ENCODE assay signal across 23 cellular contexts in genomic region chr2:202196727-202197126, GRCh38.
"Had no signal": no experiment of that assay in that cellular context is flagged by ENCODE, and none has a peak within 500 bp of the region (broad histone marks: within the 10 kb centered on the region; RNA-seq: fewer than 3 reads in every experiment).

No MANE protein-coding gene starts in this region.

- DNase-seq: activated CD4-positive, alpha-beta memory T cell treated with anti-CD3 and anti-CD28 coated beads, Interleukin-2, amount 10 ng/mL, durations not matched to agents 7 days and 5 days; activated CD4-positive, alpha-beta T cell treated with anti-CD3 and anti-CD28 coated beads for 36 hours; activated CD8-positive, alpha-beta memory T cell treated with anti-CD3 and anti-CD28 coated beads, Interleukin-2, amount 10 ng/mL, durations not matched to agents 7 days and 5 days; activated effector memory CD4-positive, alpha-beta T cell treated with Interleukin-2 at 50 U/mL for 16 hours; activated naive CD4-positive, alpha-beta T cell treated with anti-CD3 and anti-CD28 coated beads, Interleukin-2, amount 10 ng/mL, durations not matched to agents 7 days and 5 days; activated naive CD8-positive, alpha-beta T cell treated with anti-CD3 and anti-CD28 coated beads, Interleukin-2, amount 50 U/mL, for 24 hours; activated T-cell treated with anti-CD3 and anti-CD28 coated beads, Interleukin-2, amount 50 U/mL, for 24 hours; anterior cingulate cortex; brain microvascular endothelial cell; central memory CD4-positive, alpha-beta T cell; dorsolateral prefrontal cortex; foreskin melanocyte; head of caudate nucleus; right lobe of liver; stimulated activated CD4-positive, alpha-beta T cell treated with anti-CD3 and anti-CD28 coated beads, Interleukin-4, amount 100 ng/mL, for 24 hours; stomach; T-helper 9 cell had no signal

- H3K4me3 ChIP-seq: dorsolateral prefrontal cortex, lung, right lobe of liver, smooth muscle cell, stomach had no signal

- H3K36me3 ChIP-seq: brain microvascular endothelial cell, right lobe of liver had no signal

- H2AFZ ChIP-seq: parathyroid adenoma had no signal

- H3K36me3 Mint-ChIP-seq: activated CD8-positive, alpha-beta memory T cell treated with anti-CD3 and anti-CD28 coated beads, Interleukin-2, amount 10 ng/mL, durations not matched to agents 7 days and 5 days; natural killer cell treated with Interleukin-12 subunit alpha and Interleukin-12 subunit beta and Interleukin-15 and Interleukin-18, amount 100 ng/mL, for 72 hours; stimulated activated effector memory CD8-positive, alpha-beta T cell treated with anti-CD3 and anti-CD28 coated beads, Interleukin-12 subunit alpha, Interleukin-12 subunit beta, amount 100 ng/mL, for 72 hours had no signal

- H3K4me2 ChIP-seq: smooth muscle cell had no signal

- H3K79me2 ChIP-seq: parathyroid adenoma had no signal

- H3K4me3 Mint-ChIP-seq: activated CD4-positive, alpha-beta memory T cell treated with anti-CD3 and anti-CD28 coated beads, Interleukin-2, amount 10 ng/mL, durations not matched to agents 7 days and 5 days; activated CD4-positive, alpha-beta T cell treated with anti-CD3 and anti-CD28 coated beads for 36 hours; activated CD8-positive, alpha-beta memory T cell treated with anti-CD3 and anti-CD28 coated beads, Interleukin-2, amount 10 ng/mL, durations not matched to agents 7 days and 5 days; activated naive CD4-positive, alpha-beta T cell treated with anti-CD3 and anti-CD28 coated beads, Interleukin-2, amount 10 ng/mL, durations not matched to agents 7 days and 5 days; activated naive CD8-positive, alpha-beta T cell treated with anti-CD3 and anti-CD28 coated beads, Interleukin-2, amount 50 U/mL, for 24 hours; activated T-cell treated with anti-CD3 and anti-CD28 coated beads, Interleukin-2, amount 50 U/mL, for 24 hours; natural killer cell treated with Interleukin-12 subunit alpha and Interleukin-12 subunit beta and Interleukin-15 and Interleukin-18, amount 100 ng/mL, for 72 hours; stimulated activated effector memory CD8-positive, alpha-beta T cell treated with anti-CD3 and anti-CD28 coated beads, Interleukin-12 subunit alpha, Interleukin-12 subunit beta, amount 100 ng/mL, for 72 hours had no signal

- H3K27ac ChIP-seq: brain microvascular endothelial cell, dorsolateral prefrontal cortex, epithelial cell of prostate, parathyroid adenoma, right lobe of liver, stomach had no signal

- H3K27ac Mint-ChIP-seq: activated CD4-positive, alpha-beta memory T cell treated with anti-CD3 and anti-CD28 coated beads, Interleukin-2, amount 10 ng/mL, durations not matched to agents 7 days and 5 days; activated CD4-positive, alpha-beta T cell treated with anti-CD3 and anti-CD28 coated beads for 36 hours; activated CD8-positive, alpha-beta memory T cell treated with anti-CD3 and anti-CD28 coated beads, Interleukin-2, amount 10 ng/mL, durations not matched to agents 7 days and 5 days; activated naive CD4-positive, alpha-beta T cell treated with anti-CD3 and anti-CD28 coated beads, Interleukin-2, amount 10 ng/mL, durations not matched to agents 7 days and 5 days; activated naive CD8-positive, alpha-beta T cell treated with anti-CD3 and anti-CD28 coated beads, Interleukin-2, amount 50 U/mL, for 24 hours; activated T-cell treated with anti-CD3 and anti-CD28 coated beads, Interleukin-2, amount 50 U/mL, for 24 hours; natural killer cell treated with Interleukin-12 subunit alpha and Interleukin-12 subunit beta and Interleukin-15 and Interleukin-18, amount 100 ng/mL, for 72 hours; stimulated activated effector memory CD8-positive, alpha-beta T cell treated with anti-CD3 and anti-CD28 coated beads, Interleukin-12 subunit alpha, Interleukin-12 subunit beta, amount 100 ng/mL, for 72 hours had no signal

- H3K9me3 ChIP-seq: right lobe of liver, stomach had no signal

- H3K9ac ChIP-seq: parathyroid adenoma had no signal

- H3K4me1 ChIP-seq: parathyroid adenoma, stomach had no signal

- ATAC-seq: activated CD4-positive, alpha-beta T cell treated with anti-CD3 and anti-CD28 coated beads for 36 hours; activated CD8-positive, alpha-beta memory T cell treated with anti-CD3 and anti-CD28 coated beads, Interleukin-2, amount 10 ng/mL, durations not matched to agents 7 days and 5 days; activated naive CD8-positive, alpha-beta T cell treated with anti-CD3 and anti-CD28 coated beads, Interleukin-2, amount 50 U/mL, for 24 hours; natural killer cell treated with Interleukin-12 subunit alpha and Interleukin-12 subunit beta and Interleukin-15 and Interleukin-18, amount 100 ng/mL, for 72 hours; right lobe of liver; stimulated activated effector memory CD8-positive, alpha-beta T cell treated with anti-CD3 and anti-CD28 coated beads, Interleukin-12 subunit alpha, Interleukin-12 subunit beta, amount 100 ng/mL, for 72 hours had no signal

- H3K9me3 Mint-ChIP-seq: activated CD4-positive, alpha-beta memory T cell treated with anti-CD3 and anti-CD28 coated beads, Interleukin-2, amount 10 ng/mL, durations not matched to agents 7 days and 5 days; activated naive CD4-positive, alpha-beta T cell treated with anti-CD3 and anti-CD28 coated beads, Interleukin-2, amount 10 ng/mL, durations not matched to agents 7 days and 5 days; activated naive CD8-positive, alpha-beta T cell treated with anti-CD3 and anti-CD28 coated beads, Interleukin-2, amount 50 U/mL, for 24 hours; activated T-cell treated with anti-CD3 and anti-CD28 coated beads, Interleukin-2, amount 50 U/mL, for 24 hours; natural killer cell treated with Interleukin-12 subunit alpha and Interleukin-12 subunit beta and Interleukin-15 and Interleukin-18, amount 100 ng/mL, for 72 hours; stimulated activated effector memory CD8-positive, alpha-beta T cell treated with anti-CD3 and anti-CD28 coated beads, Interleukin-12 subunit alpha, Interleukin-12 subunit beta, amount 100 ng/mL, for 72 hours had no signal

- H3K27me3 ChIP-seq: brain microvascular endothelial cell, dorsolateral prefrontal cortex, right lobe of liver, stomach had no signal

- H3K27me3 Mint-ChIP-seq: activated CD4-positive, alpha-beta T cell treated with anti-CD3 and anti-CD28 coated beads for 36 hours had no signal

- H3K4me1 Mint-ChIP-seq: activated CD4-positive, alpha-beta memory T cell treated with anti-CD3 and anti-CD28 coated beads, Interleukin-2, amount 10 ng/mL, durations not matched to agents 7 days and 5 days; activated CD4-positive, alpha-beta T cell treated with anti-CD3 and anti-CD28 coated beads for 36 hours; activated naive CD4-positive, alpha-beta T cell treated with anti-CD3 and anti-CD28 coated beads, Interleukin-2, amount 10 ng/mL, durations not matched to agents 7 days and 5 days; stimulated activated effector memory CD8-positive, alpha-beta T cell treated with anti-CD3 and anti-CD28 coated beads, Interleukin-12 subunit alpha, Interleukin-12 subunit beta, amount 100 ng/mL, for 72 hours had no signal
